ENCODE assay signal across 8 cellular contexts in the genomic region with DNA sequence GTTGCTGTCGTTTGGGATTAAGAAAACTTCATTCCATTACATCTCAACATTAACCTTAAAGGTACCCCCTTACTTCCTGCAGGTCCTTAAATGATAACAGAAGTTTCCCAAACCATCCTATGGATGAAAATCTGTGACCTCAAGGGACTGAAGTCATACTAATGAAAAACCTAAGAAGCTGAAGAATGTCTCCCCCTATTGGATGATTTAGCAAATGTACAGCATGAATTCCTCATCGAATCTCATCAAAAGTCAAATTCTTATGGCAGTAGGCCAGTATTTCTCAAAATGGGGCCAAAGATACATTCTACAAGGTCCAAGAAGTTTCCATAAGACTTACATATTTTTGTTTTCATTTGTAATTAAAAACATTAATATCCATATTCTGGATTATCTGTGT. TPM values are rescaled to one million over a fixed set of nuclear protein-coding genes. Genes with fewer than 3 reads are reported as not detected.
DNase-seq lines count a peak whose midpoint lies in the region; ATAC-seq and TF ChIP-seq lines count a peak whose summit lies in the region.

No MANE protein-coding gene starts in this region.

- CTCF ChIA-PET in AG04449 (lab: Yijun Ruan, JAX): interaction anchor here (0.6 to 11.0 kb wide), 21 partner anchors 9 to 68 kb away, joined by 3 to 177 read pairs (median 5); a partner anchor contains a TSS
- CTCF ChIA-PET in SK-N-SH (lab: Yijun Ruan, JAX): interaction anchor here (0.6 to 2.5 kb wide), 10 partner anchors 9 to 191 kb away, joined by 3 to 18 read pairs (median 4); a partner anchor contains a TSS
- CTCF ChIA-PET in naive thymus-derived CD4-positive, alpha-beta T cell (lab: Charles Lee): interaction anchor here (1.0 to 2.1 kb wide), 3 partner anchors 11 to 161 kb away, joined by 4 to 8 read pairs (median 5); no protein-coding TSS in a partner anchor

- peaks cover 9 to 66% (median 42%) of the 10 kb centered on the region in 5 donors for H3K36me3 Mint-ChIP-seq in naive thymus-derived CD4-positive, alpha-beta T cell
- peaks cover 70% of the 10 kb centered on the region for H3K36me3 Mint-ChIP-seq in stimulated activated memory B cell treated with anti-CD40 and anti-IgM and Interleukin-4, amounts not matched to agents 10 μg/mL and 1 μg/mL and 100 μg/mL, for 72 hours

- no peak overlapping the region for H3K27ac ChIP-seq in SK-N-SH (ENCODE audit: low read depth in 2 of 2, low read length in 1 of 2)
- H3K27ac ChIP-seq in naive thymus-derived CD4-positive, alpha-beta T cell (ENCODE audit: low read depth, low read length): no peak overlapping the region

- peaks cover 7% of the 10 kb centered on the region for H3F3A ChIP-seq in SK-N-SH (replicated peaks; ENCODE audit: insufficient read depth)

- no peak for ATAC-seq in naive thymus-derived CD4-positive, alpha-beta T cell
- no peak for ATAC-seq in stimulated activated memory B cell treated with anti-CD40 and anti-IgM and Interleukin-4, amounts not matched to agents 10 μg/mL and 1 μg/mL and 100 μg/mL, for 72 hours

- TF ChIP-seq RAD21 in SK-N-SH (IDR thresholded peaks at IDR 0.05; ENCODE audit: low read length): peak; percentile 28; the same call in 1 of the 2 replicates

- H3K36me3 ChIP-seq in SK-N-SH (replicated peaks in 1 of 2; ENCODE audit: control insufficient read depth in 1 of 2, insufficient read depth in 2 of 2, low read length in 1 of 2): peaks cover 80 to 87% of the 10 kb centered on the region in 2 experiments
- H3K36me3 ChIP-seq in naive thymus-derived CD4-positive, alpha-beta T cell (ENCODE audit: control insufficient read depth in 2 of 3, insufficient read depth in 3 of 3, low read length in 3 of 3): peaks cover 0 to 63% (median 13%) of the 10 kb centered on the region in 3 experiments

- no peak overlapping the region for H3K9ac ChIP-seq in SK-N-SH

- peak overlapping the region in 1 of 9 donors; percentile 18 for H3K27ac Mint-ChIP-seq in naive thymus-derived CD4-positive, alpha-beta T cell
- H3K27ac Mint-ChIP-seq in stimulated activated memory B cell treated with anti-CD40 and anti-IgM and Interleukin-4, amounts not matched to agents 10 μg/mL and 1 μg/mL and 100 μg/mL, for 72 hours: no peak overlapping the region

- no peak for DNase-seq in AG04449 (ENCODE audit: low read depth, low spot score)
- peak; percentile 16 for DNase-seq in GM20000 (ENCODE audit: low spot score)
- DNase-seq in SK-N-SH: peak; percentile 46
- DNase-seq in hepatic stellate cell (ENCODE audit: low spot score): peak; percentile 26
- DNase-seq in naive thymus-derived CD4-positive, alpha-beta T cell: no peak
- DNase-seq in mucosa of gallbladder (ENCODE audit: low spot score): no peak
- no peak for DNase-seq in NCI-H187 treated with DMSO at 0.1 percent for 48 hours (lab: John Stamatoyannopoulos, UW)

- H2AFZ ChIP-seq in SK-N-SH (ENCODE audit: low read depth): no peak overlapping the region

- H4K20me1 ChIP-seq in SK-N-SH (ENCODE audit: insufficient read depth): peaks cover 8% of the 10 kb centered on the region; the same call in 1 of the 2 replicates

- no peaks in the 10 kb centered on the region; a peak in 1 of 4 replicates for H3K4me1 ChIP-seq in SK-N-SH (ENCODE audit: control insufficient read depth in 1 of 2, insufficient read depth in 2 of 2, low read depth in 1 of 2, low read length in 1 of 2)
- H3K4me1 ChIP-seq in naive thymus-derived CD4-positive, alpha-beta T cell (ENCODE audit: control insufficient read depth in 2 of 2, insufficient read depth in 2 of 2, low read length in 2 of 2): no peaks in the 10 kb centered on the region

- H3K9me3 Mint-ChIP-seq in naive thymus-derived CD4-positive, alpha-beta T cell: no peaks in the 10 kb centered on the region
- no peaks in the 10 kb centered on the region for H3K9me3 Mint-ChIP-seq in stimulated activated memory B cell treated with anti-CD40 and anti-IgM and Interleukin-4, amounts not matched to agents 10 μg/mL and 1 μg/mL and 100 μg/mL, for 72 hours

- H3K4me3 ChIP-seq in AG04449 (ENCODE audit: low read depth, low read length) (no peak overlapping the region), SK-N-SH (ENCODE audit: low read depth in 2 of 2, low read length in 1 of 2) (peak overlapping the region in 1 of 2 experiments; percentile 43; a peak in 1 of 4 replicates)
- no peak overlapping the region for H3K4me3 ChIP-seq in naive thymus-derived CD4-positive, alpha-beta T cell (ENCODE audit: low read length)

- H3K9me2 ChIP-seq in SK-N-SH: no peaks in the 10 kb centered on the region

- H3K9me3 ChIP-seq in SK-N-SH: no peaks in the 10 kb centered on the region
- no peaks in the 10 kb centered on the region for H3K9me3 ChIP-seq in naive thymus-derived CD4-positive, alpha-beta T cell (ENCODE audit: control insufficient read depth in 2 of 3, low read length in 3 of 3)

- WGBS in SK-N-SH (ENCODE audit: low lambda C conversion rate): 39% methylated on average over 2 of the region's 2 CpGs

- TF ChIP-seq EP300 in SK-N-SH (IDR thresholded peaks at IDR 0.05; ENCODE audit: borderline replicate concordance in 1 of 2, low read depth in 1 of 2, low read length in 1 of 2): no peak

- POLR2A ChIA-PET in AG04449 (lab: Yijun Ruan, JAX): no interaction called here
- POLR2A ChIA-PET in SK-N-SH (lab: Yijun Ruan, JAX): no interaction called here
- POLR2A ChIA-PET in naive thymus-derived CD4-positive, alpha-beta T cell (lab: Charles Lee): interaction anchor here (1.1 kb wide), 1 partner anchor 12 kb away, joined by 3 read pairs; no protein-coding TSS in a partner anchor

- peaks cover 30% of the 10 kb centered on the region for H3K79me2 ChIP-seq in SK-N-SH (ENCODE audit: insufficient read depth)

- intact Hi-C loops in naive thymus-derived CD4-positive, alpha-beta T cell (cut with micrococcal nuclease): loop anchor here (1.0 kb wide), 2 partner anchors 38 to 161 kb away; no protein-coding TSS in a partner anchor

- no peaks in the 10 kb centered on the region for H3K27me3 ChIP-seq in SK-N-SH (ENCODE audit: insufficient read depth)
- no peaks in the 10 kb centered on the region for H3K27me3 ChIP-seq in naive thymus-derived CD4-positive, alpha-beta T cell (ENCODE audit: control insufficient read depth in 2 of 2, insufficient read depth in 2 of 2, low read length in 2 of 2)

- TF ChIP-seq CTCF in AG04449 (IDR thresholded peaks at IDR 0.05; ENCODE audit: insufficient read depth, low read length, missing control alignments): peak; percentile 27
- peak; percentile 8 for TF ChIP-seq CTCF in GM20000 (IDR thresholded peaks at IDR 0.05; ENCODE audit: extremely low read depth, missing control alignments)
- TF ChIP-seq CTCF in SK-N-SH (IDR thresholded peaks at IDR 0.05): peak; percentile 68

- no peak overlapping the region for H3K4me3 Mint-ChIP-seq in naive thymus-derived CD4-positive, alpha-beta T cell
- H3K4me3 Mint-ChIP-seq in stimulated activated memory B cell treated with anti-CD40 and anti-IgM and Interleukin-4, amounts not matched to agents 10 μg/mL and 1 μg/mL and 100 μg/mL, for 72 hours: no peak overlapping the region

- peaks cover 3 to 13% (median 11%) of the 10 kb centered on the region in 7 donors for H3K4me1 Mint-ChIP-seq in naive thymus-derived CD4-positive, alpha-beta T cell
- H3K4me1 Mint-ChIP-seq in stimulated activated memory B cell treated with anti-CD40 and anti-IgM and Interleukin-4, amounts not matched to agents 10 μg/mL and 1 μg/mL and 100 μg/mL, for 72 hours: no peaks in the 10 kb centered on the region

- no peaks in the 10 kb centered on the region for H3K27me3 Mint-ChIP-seq in naive thymus-derived CD4-positive, alpha-beta T cell
- no peaks in the 10 kb centered on the region for H3K27me3 Mint-ChIP-seq in stimulated activated memory B cell treated with anti-CD40 and anti-IgM and Interleukin-4, amounts not matched to agents 10 μg/mL and 1 μg/mL and 100 μg/mL, for 72 hours

- H3K4me2 ChIP-seq in SK-N-SH: no peak overlapping the region

TF ChIP-seq in SK-N-SH, 30 proteins besides CTCF, POLR2A, EP300 and RAD21:
- TF ChIP-seq SMC3 (IDR thresholded peaks at IDR 0.05; ENCODE audit: low read depth, low read length) (peak; percentile 30; the same call in 1 of the 2 replicates), TEAD4 (IDR thresholded peaks at IDR 0.05; ENCODE audit: borderline replicate concordance, insufficient read depth) (no peak)

RNA-seq across cellular contexts. Expression of a gene that starts 13.5 kb away (rescaled TPM):
- 28.6 and 32.7 TPM in 2 replicates for polyA plus RNA-seq in SK-N-SH (2012; rRNA removed)
- 32.0 and 37.7 TPM in 2 replicates for polyA plus RNA-seq in SK-N-SH (2012; cell fraction: cytosol; rRNA removed)
- polyA plus RNA-seq in SK-N-SH (2012; cell fraction: nucleus; rRNA removed): 30.1 and 30.7 TPM in 2 replicates
- total RNA-seq in naive thymus-derived CD4-positive, alpha-beta T cell: 10 to 100 TPM; 13.6 to 29.2 (median 26.7) TPM
- 10 to 100 TPM; 14.6 to 17.1 TPM for polyA plus RNA-seq in naive thymus-derived CD4-positive, alpha-beta T cell
- total RNA-seq in mucosa of gallbladder: 33.4 TPM

RNA-seq across cellular contexts. Expression of a gene that starts 13.5 kb away (rescaled TPM):
- polyA plus RNA-seq in SK-N-SH (2012; rRNA removed): 7.6 and 10.8 TPM in 2 replicates
- polyA plus RNA-seq in SK-N-SH (2012; cell fraction: cytosol; rRNA removed): 11.5 and 15.3 TPM in 2 replicates
- 2.8 and 6.3 TPM in 2 replicates for polyA plus RNA-seq in SK-N-SH (2012; cell fraction: nucleus; rRNA removed)
- total RNA-seq in naive thymus-derived CD4-positive, alpha-beta T cell: 10 to 100 TPM; 16.4 to 70.4 (median 32.1) TPM
- polyA plus RNA-seq in naive thymus-derived CD4-positive, alpha-beta T cell: 100 to 1,000 TPM; 116 to 120 TPM
- total RNA-seq in mucosa of gallbladder: 9.2 TPM

RNA-seq across cellular contexts. Expression of a gene that starts 26.7 kb away (rescaled TPM):
- polyA plus RNA-seq in SK-N-SH (2012; rRNA removed): 2.7 and 3.4 TPM in 2 replicates
- polyA plus RNA-seq in SK-N-SH (2012; cell fraction: cytosol; rRNA removed): 1.3 and 1.4 TPM in 2 replicates
- polyA plus RNA-seq in SK-N-SH (2012; cell fraction: nucleus; rRNA removed): 15.5 and 27.6 TPM in 2 replicates
- 10 to 100 TPM in 2 of 5 experiments, 1 to 10 TPM in 3; 5.9 to 20.5 (median 7.6) TPM for total RNA-seq in naive thymus-derived CD4-positive, alpha-beta T cell
- 1 to 10 TPM in 1 of 2 donors, under 1 TPM in 1; 0.38 to 1.8 TPM for polyA plus RNA-seq in naive thymus-derived CD4-positive, alpha-beta T cell
- 3.4 TPM for total RNA-seq in mucosa of gallbladder

RNA-seq across cellular contexts. Expression of a gene that starts 46.0 kb away (rescaled TPM):
- polyA plus RNA-seq in SK-N-SH (2012; rRNA removed): 2.7 and 3.1 TPM in 2 replicates
- polyA plus RNA-seq in SK-N-SH (2012; cell fraction: cytosol; rRNA removed): 1.1 and 1.9 TPM in 2 replicates
- polyA plus RNA-seq in SK-N-SH (2012; cell fraction: nucleus; rRNA removed): 0.88 and 3.4 TPM in 2 replicates
- 1 to 10 TPM in 4 of 5 experiments, under 1 TPM in 1; 0.65 to 7.4 (median 2.9) TPM for total RNA-seq in naive thymus-derived CD4-positive, alpha-beta T cell
- polyA plus RNA-seq in naive thymus-derived CD4-positive, alpha-beta T cell: 1 to 10 TPM; 6.5 to 8.4 TPM
- total RNA-seq in mucosa of gallbladder: 17.7 TPM

Comparison
In these comparisons a context has a peak if more than half of its experiments do, and no peak if none do; other contexts are left out.
1. DNase-seq: peak in GM20000 (single experiment), SK-N-SH (single experiment) and hepatic stellate cell (single experiment); none in AG04449 (single experiment), naive thymus-derived CD4-positive, alpha-beta T cell (0 of 9), mucosa of gallbladder (single experiment) and NCI-H187 treated with DMSO at 0.1 percent for 48 hours (single experiment).
2. CTCF ChIP-seq: peak in every context shown above with its lines; median percentile 68 in SK-N-SH; 27 in AG04449; 8 in GM20000.